18 cellular contexts compared by ENCODE assay signal in genomic region chr5:143386725-143387124, GRCh38. TPM values are rescaled to one million over a fixed set of nuclear protein-coding genes. Genes with fewer than 3 reads are reported as not detected.
DNase-seq lines count a peak whose midpoint lies in the region; ATAC-seq and TF ChIP-seq lines count a peak whose summit lies in the region.
"Had no signal": no experiment of that assay in that cellular context is flagged by ENCODE, and none has a peak within 500 bp of the region (broad histone marks: within the 10 kb centered on the region; RNA-seq: fewer than 3 reads in every experiment).

No MANE protein-coding gene starts in this region.

- H3K36me3 Mint-ChIP-seq in activated naive CD4-positive, alpha-beta T cell treated with anti-CD3 and anti-CD28 coated beads, Interleukin-2, amount 50 U/mL, for 72 hours, result peaks cover 26 to 37% of the 10 kb centered on the region in 2 donors
- peaks cover 62% of the 10 kb centered on the region for H3K36me3 Mint-ChIP-seq in T-helper 2 cell treated with Interferon-gamma antibody and Interleukin-4, amounts not matched to agents 5 μg/mL and 100 μg/mL, for 36 hours (ENCODE audit: low read depth)
- H3K36me3 Mint-ChIP-seq in effector memory CD8-positive, alpha-beta T cell (ENCODE audit: insufficient read depth), result peaks cover 16% of the 10 kb centered on the region

- peaks cover 31% of the 10 kb centered on the region for H3K4me1 Mint-ChIP-seq in T-helper 2 cell treated with Interferon-gamma antibody and Interleukin-4, amounts not matched to agents 5 μg/mL and 100 μg/mL, for 36 hours (ENCODE audit: low read depth)
- H3K4me1 Mint-ChIP-seq in effector memory CD8-positive, alpha-beta T cell (ENCODE audit: low read depth in 2 of 2), result peaks cover 44 to 75% of the 10 kb centered on the region in 2 donors

- H3K4me1 ChIP-seq in upper lobe of right lung, result peaks cover 25% of the 10 kb centered on the region
- H3K4me1 ChIP-seq: BLaER1 had no signal

- intact Hi-C loops in upper lobe of right lung (cut with DNase I), result no loop called here

- H3K9me3 Mint-ChIP-seq in activated naive CD4-positive, alpha-beta T cell treated with anti-CD3 and anti-CD28 coated beads, Interleukin-2, amount 50 U/mL, for 72 hours, result peaks cover 10 to 17% of the 10 kb centered on the region in 2 donors
- H3K9me3 Mint-ChIP-seq in T-helper 2 cell treated with Interferon-gamma antibody and Interleukin-4, amounts not matched to agents 5 μg/mL and 100 μg/mL, for 36 hours, result peaks cover 28% of the 10 kb centered on the region
- peaks cover 0 to 6% of the 10 kb centered on the region in 2 donors for H3K9me3 Mint-ChIP-seq in effector memory CD8-positive, alpha-beta T cell

- peaks cover 16% of the 10 kb centered on the region for H3K9me3 ChIP-seq in upper lobe of right lung

- H3K27me3 ChIP-seq in upper lobe of right lung, result no peaks in the 10 kb centered on the region
- H3K27me3 ChIP-seq: BLaER1 had no signal

- peak; percentile 96 to 97 for ATAC-seq in activated naive CD4-positive, alpha-beta T cell treated with anti-CD3 and anti-CD28 coated beads, Interleukin-2, amount 50 U/mL, for 72 hours
- peak; percentile 56 for ATAC-seq in effector memory CD8-positive, alpha-beta T cell (replicated peaks)
- ATAC-seq in upper lobe of right lung (no peak), HG02840 (IDR thresholded peaks at IDR 0.05; ENCODE audit: low FRiP score, unreplicated experiment) (no peak)

- H3K27me3 Mint-ChIP-seq in T-helper 2 cell treated with Interferon-gamma antibody and Interleukin-4, amounts not matched to agents 5 μg/mL and 100 μg/mL, for 36 hours (ENCODE audit: low read depth), result no peaks in the 10 kb centered on the region
- no peaks in the 10 kb centered on the region for H3K27me3 Mint-ChIP-seq in effector memory CD8-positive, alpha-beta T cell
- H3K27me3 Mint-ChIP-seq: activated naive CD4-positive, alpha-beta T cell treated with anti-CD3 and anti-CD28 coated beads, Interleukin-2, amount 10 ng/mL, durations not matched to agents 7 days and 5 days had no signal

- H3K4me3 Mint-ChIP-seq in T-helper 2 cell treated with Interferon-gamma antibody and Interleukin-4, amounts not matched to agents 5 μg/mL and 100 μg/mL, for 36 hours, result no peak overlapping the region
- H3K4me3 Mint-ChIP-seq in effector memory CD8-positive, alpha-beta T cell, result peak overlapping the region in 1 of 2 donors; percentile 16
- H3K4me3 Mint-ChIP-seq: activated naive CD4-positive, alpha-beta T cell treated with anti-CD3 and anti-CD28 coated beads, Interleukin-2, amount 10 ng/mL, durations not matched to agents 7 days and 5 days had no signal

- no peak for DNase-seq in activated naive CD4-positive, alpha-beta T cell treated with anti-CD3 and anti-CD28 coated beads, Interleukin-2, amount 50 U/mL, for 72 hours (ENCODE audit: low spot score in 2 of 2)
- DNase-seq in activated naive CD4-positive, alpha-beta T cell treated with anti-CD3 and anti-CD28 coated beads, Interleukin-2, amount 50 U/mL, for 16 hours, result no peak
- DNase-seq in T-helper 2 cell treated with Interferon-gamma antibody and Interleukin-4, amounts not matched to agents 5 μg/mL and 100 μg/mL, for 36 hours (ENCODE audit: low spot score), result peak; percentile 29
- DNase-seq in effector memory CD8-positive, alpha-beta T cell, result no peak
- DNase-seq in upper lobe of right lung, result no peak
- no peak for DNase-seq in iPS-NIHi7 (ENCODE audit: extremely low spot score)
- no peak for DNase-seq in 8988T
- DNase-seq: activated CD4-positive, alpha-beta T cell treated with anti-CD3 and anti-CD28 coated beads for 4 hours; activated naive CD4-positive, alpha-beta T cell treated with anti-CD3 and anti-CD28 coated beads, Interleukin-2, amount 10 ng/mL, durations not matched to agents 7 days and 5 days; cortex of kidney; GDM1; GOT3; NCI-H2171 treated with DMSO at 0.1 percent for 48 hours; posterior cingulate gyrus; stimulated activated CD8-positive, alpha-beta memory T cell treated with anti-CD3 and anti-CD28 coated beads, Interleukin-4, amount 100 ng/mL, for 48 hours had no signal

- no peak for TF ChIP-seq CTCF in upper lobe of right lung (IDR thresholded peaks at IDR 0.05)

- H3K27ac Mint-ChIP-seq in activated naive CD4-positive, alpha-beta T cell treated with anti-CD3 and anti-CD28 coated beads, Interleukin-2, amount 50 U/mL, for 72 hours, result peak overlapping the region; percentile 1 to 65
- H3K27ac Mint-ChIP-seq in T-helper 2 cell treated with Interferon-gamma antibody and Interleukin-4, amounts not matched to agents 5 μg/mL and 100 μg/mL, for 36 hours, result no peak overlapping the region
- H3K27ac Mint-ChIP-seq in effector memory CD8-positive, alpha-beta T cell, result peak overlapping the region in 1 of 2 donors; percentile 14
- H3K27ac Mint-ChIP-seq: activated naive CD4-positive, alpha-beta T cell treated with anti-CD3 and anti-CD28 coated beads, Interleukin-2, amount 10 ng/mL, durations not matched to agents 7 days and 5 days had no signal

- H3K27ac ChIP-seq in upper lobe of right lung, result peak overlapping the region; percentile 11
- H3K27ac ChIP-seq: BLaER1, HL-60 had no signal

- no peak overlapping the region for H3K4me3 ChIP-seq in upper lobe of right lung
- H3K4me3 ChIP-seq: BLaER1 had no signal

- H3K36me3 ChIP-seq in upper lobe of right lung, result no peaks in the 10 kb centered on the region

RNA-seq across cellular contexts. Expression of gene NR3C1, which starts 16.8 kb away (rescaled TPM):
- 10 to 100 TPM; 39.5 to 43.6 TPM for total RNA-seq in activated naive CD4-positive, alpha-beta T cell treated with anti-CD3 and anti-CD28 coated beads, Interleukin-2, amount 50 U/mL, for 72 hours
- total RNA-seq in upper lobe of right lung, result 101 TPM

Comparison
In these comparisons a context has a peak if more than half of its experiments do, and no peak if none do; other contexts are left out.
1. ATAC-seq: peak in activated naive CD4-positive, alpha-beta T cell treated with anti-CD3 and anti-CD28 coated beads, Interleukin-2, amount 50 U/mL, for 72 hours (2 of 2) and effector memory CD8-positive, alpha-beta T cell (single experiment); none in upper lobe of right lung (single experiment) and HG02840 (single experiment).